20 cellular contexts compared by ENCODE assay signal in the genomic region with DNA sequence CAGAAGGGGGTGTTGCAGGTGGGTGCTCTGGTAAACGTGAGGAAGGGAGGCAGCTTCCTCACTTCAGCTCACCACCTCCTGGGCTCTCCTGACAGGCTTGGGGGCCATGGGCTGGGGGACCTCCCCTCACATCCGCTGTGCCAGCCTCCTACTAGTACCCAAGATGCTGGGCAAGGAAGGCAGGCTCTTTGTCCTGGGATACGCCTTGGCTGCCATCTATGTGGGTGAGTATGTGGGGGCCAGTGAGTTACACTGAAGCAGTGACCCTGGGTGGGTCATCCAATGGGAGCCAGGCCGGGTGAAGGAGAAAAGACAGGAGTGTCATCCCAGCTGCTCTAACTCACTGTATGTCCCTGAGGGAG. TPM values are rescaled to one million over a fixed set of nuclear protein-coding genes. Genes with fewer than 3 reads are reported as not detected.
DNase-seq lines count a peak whose midpoint lies in the region; ATAC-seq and TF ChIP-seq lines count a peak whose summit lies in the region.
"Had no signal": no experiment of that assay in that cellular context is flagged by ENCODE, and none has a peak within 500 bp of the region (broad histone marks: within the 10 kb centered on the region; RNA-seq: fewer than 3 reads in every experiment).

No MANE protein-coding gene starts in this region.

- H3K4me3 ChIP-seq in mammary epithelial cell (replicated peaks in 1 of 3; ENCODE audit: insufficient read depth in 1 of 3, low read depth in 2 of 3, low read length in 3 of 3) (no peak overlapping the region), breast epithelium (no peak overlapping the region), mucosa of rectum (ENCODE audit: low read length in 2 of 2) (no peak overlapping the region), vagina (no peak overlapping the region)
- H3K4me3 ChIP-seq: K562 had no signal

- WGBS in mammary epithelial cell (ENCODE audit: low coverage, missing lambda C conversion rate): 100% methylated on average over 1 of the region's 4 CpGs

- peaks cover 42% of the 10 kb centered on the region for H3K4me1 Mint-ChIP-seq in MCF 10A (ENCODE audit: insufficient read depth, unreplicated experiment)
- peaks cover 6% of the 10 kb centered on the region for H3K4me1 Mint-ChIP-seq in activated CD4-positive, alpha-beta T cell treated with anti-CD3 and anti-CD28 coated beads, Interleukin-2, amount 10 ng/mL, durations not matched to agents 7 days and 5 days

- TF ChIP-seq POLR2A in breast epithelium (IDR thresholded peaks at IDR 0.05) (no peak), vagina (IDR thresholded peaks at IDR 0.05) (no peak)

- in situ Hi-C loops in mammary epithelial cell (cut with MboI; ENCODE audit: low sequenced_read_pairs in 2 of 2): no loop called here

- no peaks in the 10 kb centered on the region for H3K36me3 Mint-ChIP-seq in MCF 10A (ENCODE audit: insufficient read depth, unreplicated experiment)
- H3K36me3 Mint-ChIP-seq in activated CD4-positive, alpha-beta T cell treated with anti-CD3 and anti-CD28 coated beads, Interleukin-2, amount 10 ng/mL, durations not matched to agents 7 days and 5 days (ENCODE audit: low read depth): no peaks in the 10 kb centered on the region

- dilution Hi-C loops in mammary epithelial cell (cut with HindIII; ENCODE audit: low sequenced_read_pairs): no loop called here

- ATAC-seq in GM21737 (IDR thresholded peaks at IDR 0.05; ENCODE audit: unreplicated experiment): no peak
- ATAC-seq: Panc1 had no signal

- TF ChIP-seq CTCF in MCF 10A (IDR thresholded peaks at IDR 0.05; ENCODE audit: unreplicated experiment) (no peak), mammary epithelial cell (conservative IDR thresholded peaks at IDR 0.05 in 1 of 2, IDR thresholded peaks at IDR 0.05 in 1 of 2; ENCODE audit: extremely low read depth in 1 of 2, insufficient read depth in 1 of 2, low read depth in 1 of 2, low read length in 2 of 2) (no peak), breast epithelium (IDR thresholded peaks at IDR 0.05) (no peak), vagina (IDR thresholded peaks at IDR 0.05) (no peak)

- no peaks in the 10 kb centered on the region for H3K9me3 ChIP-seq in mammary epithelial cell (replicated peaks; ENCODE audit: insufficient read depth, low read length)
- H3K9me3 ChIP-seq in breast epithelium: no peaks in the 10 kb centered on the region
- no peaks in the 10 kb centered on the region for H3K9me3 ChIP-seq in mucosa of rectum (ENCODE audit: control insufficient read depth in 2 of 2, low read length in 2 of 2)
- H3K9me3 ChIP-seq in vagina: no peaks in the 10 kb centered on the region

- CTCF ChIA-PET in MCF 10A (lab: Yijun Ruan, JAX) (interaction anchor here (0.6 to 23.3 kb wide), 18 partner anchors 8 to 716 kb away, joined by 3 to 390 read pairs (median 5); a partner anchor contains a TSS), mammary epithelial cell (lab: Charles Lee; ENCODE audit: low non-redundant PET) (interaction anchor here (0.8 to 1.1 kb wide), 2 partner anchors 22 to 46 kb away, joined by 5 read pairs; no protein-coding TSS in a partner anchor)
- CTCF ChIA-PET in activated CD4-positive, alpha-beta T cell treated with anti-CD3 and anti-CD28 coated beads, Interleukin-2, amount 10 ng/mL, durations not matched to agents 7 days and 5 days (lab: Charles Lee): interaction anchor here (0.9 to 21.0 kb wide), 4 partner anchors 11 to 46 kb away, joined by 4 to 222 read pairs (median 5); a partner anchor contains a TSS

- no peak overlapping the region for H3K4me2 ChIP-seq in mammary epithelial cell (ENCODE audit: insufficient read depth, low read depth, low read length)

- H3K4me1 ChIP-seq in mammary epithelial cell (ENCODE audit: insufficient read depth, low read length) (peaks cover 26% of the 10 kb centered on the region), breast epithelium (peaks cover 0 to 8% of the 10 kb centered on the region in 2 donors), mucosa of rectum (ENCODE audit: control insufficient read depth in 2 of 2, insufficient read depth in 2 of 2, low read length in 2 of 2) (peaks cover 33 to 45% of the 10 kb centered on the region in 2 donors), vagina (peaks cover 28% of the 10 kb centered on the region)

- H3K27me3 Mint-ChIP-seq in MCF 10A (ENCODE audit: insufficient read depth, unreplicated experiment): no peaks in the 10 kb centered on the region
- H3K27me3 Mint-ChIP-seq in activated CD4-positive, alpha-beta T cell treated with anti-CD3 and anti-CD28 coated beads, Interleukin-2, amount 10 ng/mL, durations not matched to agents 7 days and 5 days: peaks cover 11% of the 10 kb centered on the region

- no peak overlapping the region for H2AFZ ChIP-seq in mammary epithelial cell (ENCODE audit: low read depth, low read length)

- no peaks in the 10 kb centered on the region for H3K79me2 ChIP-seq in mammary epithelial cell (ENCODE audit: insufficient read depth, low read length)

- H3K9me3 Mint-ChIP-seq in MCF 10A (ENCODE audit: unreplicated experiment): no peaks in the 10 kb centered on the region
- H3K9me3 Mint-ChIP-seq in activated CD4-positive, alpha-beta T cell treated with anti-CD3 and anti-CD28 coated beads, Interleukin-2, amount 10 ng/mL, durations not matched to agents 7 days and 5 days: no peaks in the 10 kb centered on the region

- H3K27ac ChIP-seq in mammary epithelial cell (ENCODE audit: insufficient read depth, low read depth, low read length): no peak overlapping the region
- peak overlapping the region; percentile 75 to 90 for H3K27ac ChIP-seq in breast epithelium
- peak overlapping the region; percentile 85 to 92 for H3K27ac ChIP-seq in mucosa of rectum (ENCODE audit: low read depth in 2 of 2, low read length in 2 of 2)
- peak overlapping the region; percentile 79 for H3K27ac ChIP-seq in vagina

- H3K9ac ChIP-seq in mammary epithelial cell (ENCODE audit: insufficient read depth, low read length) (no peak overlapping the region), mucosa of rectum (ENCODE audit: low read depth in 1 of 2, low read length in 2 of 2) (peak overlapping the region; percentile 64 to 67)

- peak overlapping the region; percentile 79 for H3K27ac Mint-ChIP-seq in MCF 10A (ENCODE audit: low read depth, unreplicated experiment)
- H3K27ac Mint-ChIP-seq in activated CD4-positive, alpha-beta T cell treated with anti-CD3 and anti-CD28 coated beads, Interleukin-2, amount 10 ng/mL, durations not matched to agents 7 days and 5 days: no peak overlapping the region

- H3K36me3 ChIP-seq in mammary epithelial cell (ENCODE audit: insufficient read depth, low read length) (no peaks in the 10 kb centered on the region), breast epithelium (no peaks in the 10 kb centered on the region), mucosa of rectum (ENCODE audit: control insufficient read depth in 2 of 2, insufficient read depth in 2 of 2, low read length in 2 of 2) (no peaks in the 10 kb centered on the region), vagina (no peaks in the 10 kb centered on the region)

- no peaks in the 10 kb centered on the region for H4K20me1 ChIP-seq in mammary epithelial cell (ENCODE audit: insufficient read depth, low read length)

- POLR2A ChIA-PET in MCF 10A (lab: Yijun Ruan, JAX): interaction anchor here (0.7 to 9.7 kb wide), 34 partner anchors 8 to 154 kb away, joined by 3 to 275 read pairs (median 8); a partner anchor contains a TSS
- POLR2A ChIA-PET in activated CD4-positive, alpha-beta T cell treated with anti-CD3 and anti-CD28 coated beads, Interleukin-2, amount 10 ng/mL, durations not matched to agents 7 days and 5 days (lab: Charles Lee): no interaction called here

- H3K4me3 Mint-ChIP-seq in MCF 10A (ENCODE audit: unreplicated experiment): peak overlapping the region; percentile 15
- H3K4me3 Mint-ChIP-seq in activated CD4-positive, alpha-beta T cell treated with anti-CD3 and anti-CD28 coated beads, Interleukin-2, amount 10 ng/mL, durations not matched to agents 7 days and 5 days: no peak overlapping the region

- no peaks in the 10 kb centered on the region for H3K27me3 ChIP-seq in mammary epithelial cell (ENCODE audit: insufficient read depth, low read length)
- H3K27me3 ChIP-seq in breast epithelium: no peaks in the 10 kb centered on the region
- no peaks in the 10 kb centered on the region for H3K27me3 ChIP-seq in mucosa of rectum (ENCODE audit: control insufficient read depth in 2 of 2, insufficient read depth in 2 of 2, low read length in 2 of 2)
- no peaks in the 10 kb centered on the region for H3K27me3 ChIP-seq in vagina

- intact Hi-C loops in MCF 10A (cut with micrococcal nuclease): loop anchor here (2.0 kb wide), 1 partner anchor 22 kb away; no protein-coding TSS in a partner anchor
- intact Hi-C loops in mammary epithelial cell (cut with micrococcal nuclease): no loop called here
- intact Hi-C loops in breast epithelium (cut with DNase I; ENCODE audit: low total_unique reads): no loop called here
- intact Hi-C loops in vagina (cut with DNase I): no loop called here

- BruUV-seq in MCF 10A (replicated peaks; lab: Mats Ljungman, UMichigan) (no TSS peak), mammary epithelial cell (replicated peaks; lab: Mats Ljungman, UMichigan) (no TSS peak)

- DNase-seq in MCF 10A (ENCODE audit: unreplicated experiment) (no peak), mammary epithelial cell (no peak), breast epithelium (ENCODE audit: low spot score in 2 of 2) (no peak), vagina (ENCODE audit: extremely low spot score in 2 of 2) (no peak), AG08396 (ENCODE audit: low spot score) (no peak)
- no peak for DNase-seq in activated CD4-positive, alpha-beta T cell treated with anti-CD3 and anti-CD28 coated beads, Interleukin-2, amount 10 ng/mL, durations not matched to agents 7 days and 5 days
- DNase-seq: 8988T, C1 segment of cervical spinal cord, DND-41, GOT3, NCI-H1048, NCI-H1436 treated with DMSO at 0.1 percent for 48 hours, NCI-H2081, NCI-H510A, NCI-H774, SIG-M5 had no signal

RNA-seq across cellular contexts. Expression of a gene that starts 5.7 kb away (rescaled TPM):
- total RNA-seq in MCF 10A (2022) (0.21 and 0.42 TPM in 2 replicates), mammary epithelial cell (not detected), breast epithelium (under 1 TPM; 0.16 to 0.66 (median 0.44) TPM), vagina (not detected)
- not detected for polyA plus RNA-seq in mammary epithelial cell
- polyA minus RNA-seq in mammary epithelial cell: not detected
- total RNA-seq in activated CD4-positive, alpha-beta T cell treated with anti-CD3 and anti-CD28 coated beads, Interleukin-2, amount 10 ng/mL, durations not matched to agents 7 days and 5 days: not detected
- total RNA-seq: K562 had no signal
- polyA plus RNA-seq: K562 had no signal

RNA-seq across cellular contexts. Expression of a gene that starts 5.7 kb away (rescaled TPM):
- 0.91 and 1.8 TPM in 2 replicates for total RNA-seq in MCF 10A (2022)
- under 1 TPM; 0.33 to 0.66 TPM for total RNA-seq in mammary epithelial cell
- polyA plus RNA-seq in mammary epithelial cell: 0.15 TPM
- not detected for polyA minus RNA-seq in mammary epithelial cell
- total RNA-seq in breast epithelium: 1 to 10 TPM in 2 of 3 donors, under 1 TPM in 1; 0.48 to 4.4 (median 3.3) TPM
- total RNA-seq in vagina: 7.9 TPM
- total RNA-seq in activated CD4-positive, alpha-beta T cell treated with anti-CD3 and anti-CD28 coated beads, Interleukin-2, amount 10 ng/mL, durations not matched to agents 7 days and 5 days: under 1 TPM; 0.50 to 0.73 TPM

RNA-seq across cellular contexts. Expression of a gene that starts 11.8 kb away (rescaled TPM):
- 385 and 456 TPM in 2 replicates for total RNA-seq in MCF 10A (2022)
- 100 to 1,000 TPM; 111 to 127 TPM for total RNA-seq in mammary epithelial cell
- 129 TPM for polyA plus RNA-seq in mammary epithelial cell
- 284 TPM for polyA minus RNA-seq in mammary epithelial cell
- total RNA-seq in breast epithelium: 100 to 1,000 TPM in 2 of 3 donors, 10 to 100 TPM in 1; 97.8 to 155 (median 109) TPM
- total RNA-seq in vagina: 193 TPM
- 10 to 100 TPM; 40.2 to 45.0 TPM for total RNA-seq in activated CD4-positive, alpha-beta T cell treated with anti-CD3 and anti-CD28 coated beads, Interleukin-2, amount 10 ng/mL, durations not matched to agents 7 days and 5 days

RNA-seq across cellular contexts. Expression of a gene that starts 24.3 kb away (rescaled TPM):
- total RNA-seq in MCF 10A (2022) (7.4 and 9.5 TPM in 2 replicates), mammary epithelial cell (1 to 10 TPM; 5.0 to 5.8 TPM), breast epithelium (10 to 100 TPM in 2 of 3 donors, 1 to 10 TPM in 1; 4.8 to 26.6 (median 23.9) TPM), vagina (13.8 TPM)
- 8.4 TPM for polyA plus RNA-seq in mammary epithelial cell
- polyA minus RNA-seq in mammary epithelial cell: 6.8 TPM
- 1 to 10 TPM; 8.2 to 8.3 TPM for total RNA-seq in activated CD4-positive, alpha-beta T cell treated with anti-CD3 and anti-CD28 coated beads, Interleukin-2, amount 10 ng/mL, durations not matched to agents 7 days and 5 days

RNA-seq across cellular contexts. Expression of a gene that starts 36.7 kb away (rescaled TPM):
- total RNA-seq in MCF 10A (2022) (169 and 175 TPM in 2 replicates), mammary epithelial cell (10 to 100 TPM; 33.0 to 51.9 TPM), breast epithelium (10 to 100 TPM; 45.6 to 82.5 (median 53.4) TPM), vagina (77.6 TPM)
- 22.2 TPM for polyA plus RNA-seq in mammary epithelial cell
- 17.8 TPM for polyA minus RNA-seq in mammary epithelial cell
- total RNA-seq in activated CD4-positive, alpha-beta T cell treated with anti-CD3 and anti-CD28 coated beads, Interleukin-2, amount 10 ng/mL, durations not matched to agents 7 days and 5 days: 100 to 1,000 TPM; 112 to 127 TPM
